8 cellular contexts compared by ENCODE assay signal in the genomic region with DNA sequence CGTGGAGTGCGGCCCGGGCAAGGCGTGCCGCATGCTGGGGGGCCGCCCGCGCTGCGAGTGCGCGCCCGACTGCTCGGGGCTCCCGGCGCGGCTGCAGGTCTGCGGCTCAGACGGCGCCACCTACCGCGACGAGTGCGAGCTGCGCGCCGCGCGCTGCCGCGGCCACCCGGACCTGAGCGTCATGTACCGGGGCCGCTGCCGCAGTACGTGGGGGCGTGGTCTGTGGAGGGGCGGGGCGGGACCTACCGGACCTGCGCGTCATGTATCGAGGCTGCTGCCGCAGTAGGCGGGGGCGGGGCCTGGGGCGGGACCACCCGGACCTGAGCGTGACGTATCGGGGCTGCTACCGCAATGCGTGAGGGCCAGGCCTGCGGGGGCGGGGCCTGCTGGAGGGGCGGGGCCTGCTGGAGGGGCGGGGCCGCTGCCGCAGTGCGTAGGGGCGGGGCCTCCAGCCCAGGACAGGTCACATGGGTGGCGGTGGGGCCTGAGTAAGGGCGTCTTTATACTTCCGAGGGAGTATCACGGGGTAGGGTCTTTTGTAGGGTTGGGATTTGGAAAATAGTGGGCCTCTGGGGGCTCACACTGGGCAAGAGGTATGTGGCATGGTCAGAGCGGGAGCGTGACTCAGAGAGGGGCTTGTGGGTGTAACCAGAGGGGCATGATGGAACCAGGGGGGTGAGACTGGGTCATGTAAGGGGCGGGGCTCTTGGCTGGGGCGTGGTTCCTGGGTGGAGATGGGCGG. TPM values are rescaled to one million over a fixed set of nuclear protein-coding genes. Genes with fewer than 3 reads are reported as not detected.
DNase-seq lines count a peak whose midpoint lies in the region; ATAC-seq and TF ChIP-seq lines count a peak whose summit lies in the region.

No MANE protein-coding gene starts in this region.

- H3K27me3 ChIP-seq in SK-N-SH (ENCODE audit: insufficient read depth) (no peaks in the 10 kb centered on the region), parathyroid adenoma (ENCODE audit: control insufficient read depth, insufficient read depth, low read length) (no peaks in the 10 kb centered on the region), tibial nerve (no peaks in the 10 kb centered on the region)

- peaks cover 26% of the 10 kb centered on the region for H3K79me2 ChIP-seq in SK-N-SH (ENCODE audit: insufficient read depth)
- no peaks in the 10 kb centered on the region for H3K79me2 ChIP-seq in parathyroid adenoma

- peak overlapping the region; percentile 93 to 96 for H3K27ac ChIP-seq in SK-N-SH (ENCODE audit: low read depth in 2 of 2, low read length in 1 of 2)
- peak overlapping the region; percentile 64 for H3K27ac ChIP-seq in parathyroid adenoma
- H3K27ac ChIP-seq in tibial nerve: peak overlapping the region; percentile 94 to 99 (median 99)

- TF ChIP-seq EP300 in SK-N-SH (IDR thresholded peaks at IDR 0.05; ENCODE audit: borderline replicate concordance in 1 of 2, low read depth in 1 of 2, low read length in 1 of 2): no peak
- TF ChIP-seq EP300 in tibial nerve (IDR thresholded peaks at IDR 0.05): peak; percentile 66 to 80

- H3K36me3 ChIP-seq in SK-N-SH (replicated peaks in 1 of 2; ENCODE audit: control insufficient read depth in 1 of 2, insufficient read depth in 2 of 2, low read length in 1 of 2) (peaks cover 0 to 3% of the 10 kb centered on the region in 2 experiments), parathyroid adenoma (ENCODE audit: control insufficient read depth, insufficient read depth, low read length) (no peaks in the 10 kb centered on the region), tibial nerve (peaks cover 0 to 20% (median 0%) of the 10 kb centered on the region in 3 donors)

- no peaks in the 10 kb centered on the region for H4K20me1 ChIP-seq in SK-N-SH (ENCODE audit: insufficient read depth)

- peaks cover 6% of the 10 kb centered on the region for H3K4me1 Mint-ChIP-seq in activated naive CD8-positive, alpha-beta T cell (ENCODE audit: low read depth)

- H2AFZ ChIP-seq in SK-N-SH (ENCODE audit: low read depth) (peak overlapping the region; percentile 70; the same call in 1 of the 2 replicates), parathyroid adenoma (peak overlapping the region; percentile 87)

- peaks cover 5% of the 10 kb centered on the region for H3F3A ChIP-seq in SK-N-SH (replicated peaks; ENCODE audit: insufficient read depth)

- TF ChIP-seq POLR2A in tibial nerve (IDR thresholded peaks at IDR 0.05): peak; percentile 87 to 95

- peak overlapping the region; percentile 90 for H3K9ac ChIP-seq in SK-N-SH
- H3K9ac ChIP-seq in parathyroid adenoma: no peak overlapping the region

- peaks cover 8 to 29% of the 10 kb centered on the region in 2 experiments; a peak in 3 of 4 replicates for H3K4me1 ChIP-seq in SK-N-SH (ENCODE audit: control insufficient read depth in 1 of 2, insufficient read depth in 2 of 2, low read depth in 1 of 2, low read length in 1 of 2)
- peaks cover 4% of the 10 kb centered on the region for H3K4me1 ChIP-seq in parathyroid adenoma
- H3K4me1 ChIP-seq in tibial nerve: peaks cover 0 to 50% (median 27%) of the 10 kb centered on the region in 4 donors

- H3K4me3 ChIP-seq in GM12864 (ENCODE audit: low read depth, low read length): peak overlapping the region; percentile 79
- H3K4me3 ChIP-seq in SK-N-SH (ENCODE audit: low read depth in 2 of 2, low read length in 1 of 2): peak overlapping the region; percentile 82 to 95
- H3K4me3 ChIP-seq in parathyroid adenoma (ENCODE audit: low read depth, low read length): peak overlapping the region; percentile 71
- peak overlapping the region; percentile 60 to 90 (median 74) for H3K4me3 ChIP-seq in tibial nerve

- POLR2A ChIA-PET in SK-N-SH (lab: Yijun Ruan, JAX): interaction anchor here (0.6 to 2.0 kb wide), 5 partner anchors 12 to 158 kb away, joined by 3 to 6 read pairs (median 3); partner anchors contain the start of gene RNF126

- intact Hi-C loops in Right ventricle myocardium inferior (cut with DNase I): loop anchor here (1.0 kb wide), 1 partner anchor 17 kb away; the partner anchor contains the start of gene RNF126

- peak overlapping the region; percentile 87 for H3K4me3 Mint-ChIP-seq in activated naive CD8-positive, alpha-beta T cell

- WGBS in SK-N-SH (ENCODE audit: low lambda C conversion rate): 0% methylated on average over 10 of the region's 70 CpGs
- WGBS in tibial nerve, 2 donors: 0% methylated on average over 14 to 16 of the region's 70 CpGs

- H3K9me3 Mint-ChIP-seq in activated naive CD8-positive, alpha-beta T cell (ENCODE audit: low read depth): no peaks in the 10 kb centered on the region

- CTCF ChIA-PET in SK-N-SH (lab: Yijun Ruan, JAX): interaction anchor here (0.7 to 6.0 kb wide), 5 partner anchors 13 to 53 kb away, joined by 3 to 33 read pairs (median 11); partner anchors contain the start of genes PALM and RNF126

- H3K27ac Mint-ChIP-seq in activated naive CD8-positive, alpha-beta T cell: peak overlapping the region; percentile 98

- TF ChIP-seq CTCF in GM12864 (IDR thresholded peaks at IDR 0.05; ENCODE audit: low read depth, low read length, missing control alignments): peak; percentile 34
- TF ChIP-seq CTCF in SK-N-SH (IDR thresholded peaks at IDR 0.05): peak; percentile 41
- peak; percentile 37 for TF ChIP-seq CTCF in parathyroid adenoma (IDR thresholded peaks at IDR 0.05)
- TF ChIP-seq CTCF in tibial nerve (IDR thresholded peaks at IDR 0.05): peak; percentile 47 to 86 (median 71)

- H3K36me3 Mint-ChIP-seq in activated naive CD8-positive, alpha-beta T cell: no peaks in the 10 kb centered on the region

- no peaks in the 10 kb centered on the region for H3K9me2 ChIP-seq in SK-N-SH

- peak; percentile 14; the same call in 1 of the 2 replicates for TF ChIP-seq RAD21 in SK-N-SH (IDR thresholded peaks at IDR 0.05; ENCODE audit: low read length)

- H3K9me3 ChIP-seq in SK-N-SH (no peaks in the 10 kb centered on the region), parathyroid adenoma (ENCODE audit: control insufficient read depth, low read length) (no peaks in the 10 kb centered on the region), tibial nerve (no peaks in the 10 kb centered on the region)

- H3K4me2 ChIP-seq in SK-N-SH (peak overlapping the region; percentile 90; the same call in 1 of the 2 replicates), parathyroid adenoma (ENCODE audit: low read length) (peak overlapping the region; percentile 96)

- ATAC-seq in HG02623 (IDR thresholded peaks at IDR 0.05; ENCODE audit: unreplicated experiment) (peak; percentile 56), Right ventricle myocardium inferior (peak; percentile 89)

- H3K27me3 Mint-ChIP-seq in activated naive CD8-positive, alpha-beta T cell: no peaks in the 10 kb centered on the region

- DNase-seq in GM12864 (ENCODE audit: low read depth) (peak; percentile 89), NCI-H1092 (lab: John Stamatoyannopoulos, UW) (peak; percentile 98), SK-N-SH (peak; percentile 98), Right ventricle myocardium inferior (ENCODE audit: missing footprints) (peak; percentile 100), tibial nerve (ENCODE audit: low spot score in 2 of 2) (peak; percentile 99 to 100)

TF ChIP-seq in SK-N-SH, 30 proteins besides CTCF, POLR2A, EP300 and RAD21 (continues in another document):
- TF ChIP-seq POLR2AphosphoS5 (IDR thresholded peaks at IDR 0.05; ENCODE audit: low read depth, low read length) (peak; percentile 63), TAF1 (IDR thresholded peaks at IDR 0.05; ENCODE audit: borderline replicate concordance, low read depth, low read length) (peak; percentile 57; the same call in 1 of the 2 replicates), SMC3 (IDR thresholded peaks at IDR 0.05; ENCODE audit: low read depth, low read length) (0 out of 2 replicates have a peak, but pooled peaks have one; percentile 12), FOSL2 (IDR thresholded peaks at IDR 0.05; ENCODE audit: borderline replicate concordance, low read depth) (peak; percentile 22; the same call in 1 of the 2 replicates), RXRA (IDR thresholded peaks at IDR 0.05; ENCODE audit: borderline replicate concordance, low read depth) (no peak)
- TF ChIP-seq, protein P1, sequence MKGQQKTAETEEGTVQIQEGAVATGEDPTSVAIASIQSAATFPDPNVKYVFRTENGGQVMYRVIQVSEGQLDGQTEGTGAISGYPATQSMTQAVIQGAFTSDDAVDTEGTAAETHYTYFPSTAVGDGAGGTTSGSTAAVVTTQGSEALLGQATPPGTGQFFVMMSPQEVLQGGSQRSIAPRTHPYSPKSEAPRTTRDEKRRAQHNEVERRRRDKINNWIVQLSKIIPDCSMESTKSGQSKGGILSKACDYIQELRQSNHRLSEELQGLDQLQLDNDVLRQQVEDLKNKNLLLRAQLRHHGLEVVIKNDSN (IDR thresholded peaks at IDR 0.05; ENCODE audit: borderline replicate concordance, low read depth): peak; percentile 84

RNA-seq across cellular contexts. Expression of gene FSTL3, which starts 4.3 kb away (rescaled TPM):
- polyA plus RNA-seq in SK-N-SH (2012; rRNA removed): 64.4 and 73.0 TPM in 2 replicates
- 33.6 and 47.9 TPM in 2 replicates for polyA plus RNA-seq in SK-N-SH (2012; cell fraction: cytosol; rRNA removed)
- 259 and 359 TPM in 2 replicates for polyA plus RNA-seq in SK-N-SH (2012; cell fraction: nucleus; rRNA removed)
- total RNA-seq in Right ventricle myocardium inferior (37.1 TPM), tibial nerve (100 to 1,000 TPM; 582 to 977 (median 642) TPM)

RNA-seq across cellular contexts. Expression of gene PRSS57, which starts 14.8 kb away (rescaled TPM):
- polyA plus RNA-seq in SK-N-SH (2012; rRNA removed): not detected in 2 replicates
- polyA plus RNA-seq in SK-N-SH (2012; cell fraction: cytosol; rRNA removed): not detected in 2 replicates
- polyA plus RNA-seq in SK-N-SH (2012; cell fraction: nucleus; rRNA removed): 0.05 and 0.14 TPM in 2 replicates
- total RNA-seq in Right ventricle myocardium inferior: not detected
- not detected for total RNA-seq in tibial nerve

RNA-seq across cellular contexts. Expression of gene RNF126, which starts 17.4 kb away (rescaled TPM):
- polyA plus RNA-seq in SK-N-SH (2012; rRNA removed): 9.0 and 12.9 TPM in 2 replicates
- 11.9 and 17.2 TPM in 2 replicates for polyA plus RNA-seq in SK-N-SH (2012; cell fraction: cytosol; rRNA removed)
- 43.5 and 64.4 TPM in 2 replicates for polyA plus RNA-seq in SK-N-SH (2012; cell fraction: nucleus; rRNA removed)
- total RNA-seq in Right ventricle myocardium inferior (19.7 TPM), tibial nerve (10 to 100 TPM; 38.0 to 90.9 (median 55.3) TPM)

RNA-seq across cellular contexts. Expression of gene PALM, which starts 28.3 kb away (rescaled TPM):
- polyA plus RNA-seq in SK-N-SH (2012; rRNA removed): 6.2 and 15.6 TPM in 2 replicates
- 7.7 and 9.4 TPM in 2 replicates for polyA plus RNA-seq in SK-N-SH (2012; cell fraction: cytosol; rRNA removed)
- 14.9 and 18.0 TPM in 2 replicates for polyA plus RNA-seq in SK-N-SH (2012; cell fraction: nucleus; rRNA removed)
- total RNA-seq in Right ventricle myocardium inferior: 34.0 TPM
- total RNA-seq in tibial nerve: 100 to 1,000 TPM in 1 of 4 donors, 10 to 100 TPM in 3; 65.7 to 101 (median 98.0) TPM

RNA-seq across cellular contexts. Expression of gene FGF22, which starts 40.8 kb away (rescaled TPM):
- polyA plus RNA-seq in SK-N-SH (2012; rRNA removed): 0.62 and 0.93 TPM in 2 replicates
- 0.16 and 0.27 TPM in 2 replicates for polyA plus RNA-seq in SK-N-SH (2012; cell fraction: cytosol; rRNA removed)
- 3.5 and 4.7 TPM in 2 replicates for polyA plus RNA-seq in SK-N-SH (2012; cell fraction: nucleus; rRNA removed)
- total RNA-seq in Right ventricle myocardium inferior: not detected
- total RNA-seq in tibial nerve: 1 to 10 TPM in 3 of 4 donors, under 1 TPM in 1; 0.30 to 9.0 (median 3.4) TPM

Comparison
In these comparisons a context has a peak if more than half of its experiments do, and no peak if none do; other contexts are left out.
1. Peak in every context shown above with its lines: DNase-seq, ATAC-seq, H3K4me3 ChIP-seq and H3K27ac ChIP-seq.
2. RNA of gene FSTL3, which starts 4.3 kb away (total RNA-seq): 582 to 977 TPM in tibial nerve; 37.1 TPM in Right ventricle myocardium inferior (single experiment); every median in the first group is over 10 times any median in the second.